Comparison of ENCODE assay signal across 8 cellular contexts in genomic region chr3:25781758-25782594, GRCh38. TPM values are rescaled to one million over a fixed set of nuclear protein-coding genes. Genes with fewer than 3 reads are reported as not detected.
DNase-seq lines count a peak whose midpoint lies in the region; ATAC-seq, FAIRE-seq and TF ChIP-seq lines count a peak whose summit lies in the region.

No MANE protein-coding gene starts in this region.

- no peaks in the 10 kb centered on the region for H3K9me2 ChIP-seq in DOHH2 (replicated peaks; ENCODE audit: control insufficient read depth, low read length)

- no peaks in the 10 kb centered on the region for H3K9me3 Mint-ChIP-seq in natural killer cell

- peak overlapping the region; percentile 78 for H3K4me3 ChIP-seq in DOHH2 (ENCODE audit: low read length)
- peak overlapping the region; percentile 79 for H3K4me3 ChIP-seq in GM12878

- 4% methylated on average over 3 of the region's 3 CpGs for WGBS in GM12878 (ENCODE audit: insufficient coverage, insufficient replicate concordance, low lambda C conversion rate, missing lambda C conversion rate)

- in situ Hi-C loops in GM12878 (cut with MboI), result loop anchor here (5.0 to 25.0 kb wide), 2 partner anchors 115 to 1845 kb away; partner anchors contain the start of gene NR1D2

- H3K4me1 ChIP-seq in DOHH2 (ENCODE audit: control insufficient read depth, low read length), result peaks cover 34% of the 10 kb centered on the region
- peaks cover 10% of the 10 kb centered on the region for H3K4me1 ChIP-seq in GM12878 (ENCODE audit: control insufficient read depth, insufficient read depth, low read length)

- TF ChIP-seq EP300 in GM12878 (IDR thresholded peaks at IDR 0.05; ENCODE audit: borderline replicate concordance in 1 of 2, control insufficient read depth in 1 of 2, low read depth in 2 of 2, low read length in 2 of 2), result peak; percentile 20 to 47; a peak in 1 of 4 replicates

- peak overlapping the region; percentile 84 for H3K27ac ChIP-seq in DOHH2 (ENCODE audit: low read depth, low read length)
- peak overlapping the region; percentile 86 for H3K27ac ChIP-seq in GM12878 (ENCODE audit: control insufficient read depth, insufficient read depth)

- peak overlapping the region; percentile 86 for H3K9ac ChIP-seq in GM12878 (ENCODE audit: control insufficient read depth, insufficient read depth, low read length)

- no peaks in the 10 kb centered on the region for H3K27me3 ChIP-seq in DOHH2 (ENCODE audit: control insufficient read depth, low read length)
- H3K27me3 ChIP-seq in GM12878 (replicated peaks in 1 of 2; ENCODE audit: control insufficient read depth in 2 of 2, insufficient read depth in 2 of 2, low read length in 1 of 2), result no peaks in the 10 kb centered on the region

- SMC1A ChIA-PET in GM12878 (lab: Charles Lee; ENCODE audit: uncharacterized antibody, unreplicated experiment), result interaction anchor here (0.9 to 2.5 kb wide), 8 partner anchors 10 to 134 kb away, joined by 3 to 8 read pairs (median 5); no protein-coding TSS in a partner anchor

- peaks cover 12% of the 10 kb centered on the region for H3K36me3 Mint-ChIP-seq in natural killer cell

- intact Hi-C loops in GM12878 (cut with micrococcal nuclease; ENCODE audit: unreplicated experiment), result loop anchor here (1.0 to 2.0 kb wide), 2 partner anchors 13 to 119 kb away; no protein-coding TSS in a partner anchor
- intact Hi-C loops in natural killer cell (cut with micrococcal nuclease), result loop anchor here (2.0 to 5.0 kb wide), 2 partner anchors 75 to 117 kb away; partner anchors contain the start of gene TOP2B

- H4K20me1 ChIP-seq in DOHH2 (ENCODE audit: control insufficient read depth, insufficient read depth, low read depth, low read length), result peaks cover 7% of the 10 kb centered on the region; the same call in 1 of the 2 replicates
- H4K20me1 ChIP-seq in GM12878 (ENCODE audit: control insufficient read depth, insufficient read depth), result no peaks in the 10 kb centered on the region

- H3K36me3 ChIP-seq in DOHH2 (ENCODE audit: control insufficient read depth, low read length) (peaks cover 45% of the 10 kb centered on the region), GM12878 (ENCODE audit: control insufficient read depth in 2 of 2, insufficient read depth in 2 of 2, low read length in 1 of 2) (peaks cover 2 to 10% of the 10 kb centered on the region in 2 experiments; a peak in 2 of 4 replicates)

- 0 out of 2 replicates have a peak, but pooled peaks cover 4% of the 10 kb centered on the region for H3F3A ChIP-seq in DOHH2 (ENCODE audit: control insufficient read depth, insufficient read depth)

- H3K9me3 ChIP-seq in DOHH2 (ENCODE audit: control insufficient read depth, insufficient read depth, low read length), result no peaks in the 10 kb centered on the region
- H3K9me3 ChIP-seq in GM12878 (replicated peaks; ENCODE audit: control insufficient read depth, insufficient read depth, low read length), result peaks cover 5% of the 10 kb centered on the region; the same call in 2 of the 3 replicates

- TF ChIP-seq CTCF in DOHH2 (IDR thresholded peaks at IDR 0.05; ENCODE audit: low read depth, low read length, poor library complexity, severe bottlenecking) (no peak), GM12878 (IDR thresholded peaks at IDR 0.05 in 2 of 3, conservative IDR thresholded peaks at IDR 0.05 in 1 of 3; ENCODE audit: control insufficient read depth in 2 of 3, extremely low read depth in 1 of 3, insufficient read depth in 1 of 3, low read depth in 3 of 3, low read length in 3 of 3) (no peak), natural killer cell (IDR thresholded peaks at IDR 0.05) (no peak)

- H3K4me3 Mint-ChIP-seq in natural killer cell, result peak overlapping the region; percentile 91

- DNase-seq in GM12878 (ENCODE audit: low read depth, low spot score), result peak; percentile 68
- DNase-seq in natural killer cell, result no peak
- no peak for DNase-seq in nucleus accumbens (lab: John Stamatoyannopoulos, UW)
- DNase-seq in stimulated activated CD4-positive, alpha-beta T cell treated with anti-CD3 and anti-CD28 coated beads, Interleukin-2, amount 100 ng/mL, for 24 hours, result no peak
- DNase-seq in NCI-H345 (lab: John Stamatoyannopoulos, UW), result no peak

- peaks cover 59% of the 10 kb centered on the region for H3K79me2 ChIP-seq in DOHH2 (ENCODE audit: control insufficient read depth, low read length)
- peaks cover 44% of the 10 kb centered on the region for H3K79me2 ChIP-seq in GM12878 (ENCODE audit: control insufficient read depth, insufficient read depth, low read length)

- CTCF ChIA-PET in GM12878 (lab: Yijun Ruan, JAX), result interaction anchor here (1.0 to 1.3 kb wide), 3 partner anchors 9 to 121 kb away, joined by 3 read pairs; no protein-coding TSS in a partner anchor

- peak; percentile 57 for ATAC-seq in GM19455 (IDR thresholded peaks at IDR 0.05; ENCODE audit: unreplicated experiment)
- ATAC-seq in HG03442 (IDR thresholded peaks at IDR 0.05; ENCODE audit: unreplicated experiment), result peak; percentile 54
- peak; percentile 72 for ATAC-seq in GM12878
- no peak for ATAC-seq in natural killer cell

- H3K4me2 ChIP-seq in DOHH2 (ENCODE audit: low read length), result peak overlapping the region; percentile 86
- H3K4me2 ChIP-seq in GM12878 (ENCODE audit: control insufficient read depth, insufficient read depth), result peak overlapping the region; percentile 80

- H3K27me3 Mint-ChIP-seq in natural killer cell (ENCODE audit: low read depth in 2 of 2), result no peaks in the 10 kb centered on the region

- no peak for TF ChIP-seq RAD21 in GM12878 (IDR thresholded peaks at IDR 0.05; ENCODE audit: insufficient read depth, low read depth, low read length)

- no peak overlapping the region for H2AFZ ChIP-seq in GM12878 (ENCODE audit: control insufficient read depth, low read depth, low read length)

- peak; percentile 47; the same call in 1 of the 2 replicates for TF ChIP-seq POLR2A in GM12878 (IDR thresholded peaks at IDR 0.05; ENCODE audit: low read depth, low read length)

- RAD21 ChIA-PET in GM12878 (lab: Charles Lee; ENCODE audit: unreplicated experiment), result interaction anchor here (0.5 to 1.2 kb wide), 7 partner anchors 11 to 134 kb away, joined by 3 to 4 read pairs (median 3); no protein-coding TSS in a partner anchor

- H3K27ac Mint-ChIP-seq in natural killer cell, result peak overlapping the region; percentile 85 to 87

- TSS peak; percentile 63 for BruUV-seq in GM12878 (replicated peaks; lab: Mats Ljungman, UMichigan)

- H3K4me1 Mint-ChIP-seq in natural killer cell, result peaks cover 42 to 45% of the 10 kb centered on the region in 2 donors

- peak; percentile 35 for FAIRE-seq in GM12878 (lab: Jason Lieb, UNC)

- POLR2A ChIA-PET in GM12878 (lab: Charles Lee), result interaction anchor here (0.5 to 1.8 kb wide), 3 partner anchors 11 to 125 kb away, joined by 3 to 4 read pairs (median 4); no protein-coding TSS in a partner anchor

TF ChIP-seq in GM12878, 131 proteins besides CTCF, POLR2A, EP300 and RAD21 (continues in another document):
- TF ChIP-seq TAF1 (IDR thresholded peaks at IDR 0.05; ENCODE audit: borderline replicate concordance, low read depth, low read length), result no peak; the same call in 1 of the 2 replicates
- TF ChIP-seq RB1 (IDR thresholded peaks at IDR 0.05; ENCODE audit: borderline replicate concordance), result no peak
- no peak for TF ChIP-seq ZNF622 (IDR thresholded peaks at IDR 0.05)

RNA-seq across cellular contexts. Expression of gene NGLY1, which starts 1.3 kb away (rescaled TPM):
- 268 and 273 TPM in 2 replicates for total RNA-seq in GM12878 (2013; cell fraction: nucleolus; rRNA removed)
- total RNA-seq in GM12878 (2014; rRNA removed) (39.5 and 48.4 TPM in 2 replicates), GM12878 (2014; rRNA removed; fragmentation: Illumina TruSeq; extraction: Trizol) (54.0 and 57.4 TPM in 2 replicates), GM12878 (2021) (44.6 and 47.7 TPM in 2 replicates), natural killer cell (10 to 100 TPM; 63.0 to 93.5 (median 88.6) TPM)
- 29.0 TPM for polyA plus RNA-seq in GM12878 (2011; ENCODE audit: low read depth)
- polyA plus RNA-seq in GM12878 (2011; rRNA removed) (54.0 and 78.5 TPM in 2 replicates), GM12878 (2014; fragmentation: Illumina TruSeq; extraction: Trizol) (46.3 and 57.7 TPM in 2 replicates), GM12878 (2014; fragmentation: Nextera tagmentation; extraction: Ambion mirVana) (10 to 100 TPM; 29.8 to 32.2 TPM), GM12878 (2014; rRNA removed) (27.5 and 33.8 TPM in 2 replicates), GM12878 (2016; fragmentation: Nextera tagmentation; extraction: Ambion mirVana) (10 to 100 TPM; 60.2 to 73.5 TPM)
- polyA plus RNA-seq in GM12878 (2011; cell fraction: cytosol; rRNA removed), result 22.4 and 31.4 TPM in 2 replicates
- polyA plus RNA-seq in GM12878 (2011; cell fraction: nucleus; rRNA removed), result 38.1 and 39.8 TPM in 2 replicates
- 49.8 and 58.0 TPM in 2 replicates for polyA plus RNA-seq in GM12878 (2012)
- 41.5 and 47.8 TPM in 2 replicates for polyA minus RNA-seq in GM12878 (2011; rRNA and poly(A)+ RNA removed)
- 19.2 and 19.6 TPM in 2 replicates for polyA minus RNA-seq in GM12878 (2011; cell fraction: cytosol; rRNA and poly(A)+ RNA removed)
- polyA minus RNA-seq in GM12878 (2011; cell fraction: nucleus; rRNA and poly(A)+ RNA removed), result 73.1 and 100 TPM in 2 replicates

RNA-seq across cellular contexts. Expression of gene OXSM, which starts 7.9 kb away (rescaled TPM):
- 27.8 and 28.1 TPM in 2 replicates for total RNA-seq in GM12878 (2013; cell fraction: nucleolus; rRNA removed)
- total RNA-seq in GM12878 (2014; rRNA removed), result 12.9 and 16.8 TPM in 2 replicates
- 13.3 and 14.2 TPM in 2 replicates for total RNA-seq in GM12878 (2014; rRNA removed; fragmentation: Illumina TruSeq; extraction: Trizol)
- total RNA-seq in GM12878 (2021), result 12.3 and 12.9 TPM in 2 replicates
- 8.3 TPM for polyA plus RNA-seq in GM12878 (2011; ENCODE audit: low read depth)
- polyA plus RNA-seq in GM12878 (2011; rRNA removed), result 37.5 and 65.0 TPM in 2 replicates
- 20.1 and 21.1 TPM in 2 replicates for polyA plus RNA-seq in GM12878 (2011; cell fraction: cytosol; rRNA removed)
- 25.1 and 31.4 TPM in 2 replicates for polyA plus RNA-seq in GM12878 (2011; cell fraction: nucleus; rRNA removed)
- polyA plus RNA-seq in GM12878 (2012), result 9.6 and 14.8 TPM in 2 replicates
- polyA plus RNA-seq in GM12878 (2014; fragmentation: Illumina TruSeq; extraction: Trizol), result 16.9 and 19.0 TPM in 2 replicates
- 10 to 100 TPM; 28.6 to 32.5 TPM for polyA plus RNA-seq in GM12878 (2014; fragmentation: Nextera tagmentation; extraction: Ambion mirVana)
- polyA plus RNA-seq in GM12878 (2014; rRNA removed), result 11.9 and 13.7 TPM in 2 replicates
- polyA plus RNA-seq in GM12878 (2016; fragmentation: Nextera tagmentation; extraction: Ambion mirVana), result 10 to 100 TPM; 27.2 to 30.9 TPM
- 17.6 and 23.0 TPM in 2 replicates for polyA minus RNA-seq in GM12878 (2011; rRNA and poly(A)+ RNA removed)
- polyA minus RNA-seq in GM12878 (2011; cell fraction: cytosol; rRNA and poly(A)+ RNA removed), result 6.1 and 7.5 TPM in 2 replicates
- 12.8 and 13.4 TPM in 2 replicates for polyA minus RNA-seq in GM12878 (2011; cell fraction: nucleus; rRNA and poly(A)+ RNA removed)
- total RNA-seq in natural killer cell, result 10 to 100 TPM in 1 of 3 donors, 1 to 10 TPM in 2; 7.3 to 12.2 (median 8.6) TPM

Comparison
In these comparisons a context has a peak if more than half of its experiments do, and no peak if none do; other contexts are left out.
1. ATAC-seq: peak in GM19455 (single experiment), HG03442 (single experiment) and GM12878 (single experiment); none in natural killer cell (0 of 3).